Comparison of ENCODE assay signal across 22 cellular contexts in genomic region chr6:2187826-2188225, GRCh38.
"Had no signal": no experiment of that assay in that cellular context is flagged by ENCODE, and none has a peak within 500 bp of the region (broad histone marks: within the 10 kb centered on the region; RNA-seq: fewer than 3 reads in every experiment).

No MANE protein-coding gene starts in this region.

- H3K27ac ChIP-seq: body of pancreas, cardiac muscle cell, hepatocyte, pancreas, psoas muscle, thyroid gland, VCaP had no signal

- ATAC-seq: activated CD8-positive, alpha-beta T cell treated with anti-CD3 and anti-CD28 coated beads, Interleukin-2, amount 10 ng/mL, durations not matched to agents 7 days and 5 days; body of pancreas; natural killer cell treated with Interleukin-12 subunit alpha and Interleukin-12 subunit beta and Interleukin-15 and Interleukin-18, amount 100 ng/mL, for 72 hours; psoas muscle; right cardiac atrium; stimulated activated naive CD8-positive, alpha-beta T cell treated with anti-CD3 and anti-CD28 coated beads, Interleukin-15, Interleukin-2, amounts not matched to agents 100 U/mL and 50 U/mL, for 24 hours had no signal

- H3K4me3 ChIP-seq: body of pancreas, cardiac muscle cell, hepatocyte, pancreas, psoas muscle, thyroid gland had no signal

- H3K9me3 ChIP-seq: body of pancreas, pancreas, psoas muscle, thyroid gland had no signal

- H3K4me1 ChIP-seq: body of pancreas, pancreas, psoas muscle, thyroid gland had no signal

- H3K4me2 ChIP-seq: hepatocyte had no signal

- FAIRE-seq: pancreas had no signal

- H3K27me3 ChIP-seq: body of pancreas, cardiac muscle cell, hepatocyte, pancreas, thyroid gland had no signal

- H3K36me3 ChIP-seq: cardiac muscle cell, pancreas, thyroid gland had no signal

- H2AFZ ChIP-seq: hepatocyte had no signal

- DNase-seq: activated CD4-positive, alpha-beta T cell treated with anti-CD3 and anti-CD28 coated beads, Interleukin-2, amount 10 ng/mL, durations not matched to agents 7 days and 5 days; activated CD4-positive, CD25-positive, alpha-beta regulatory T cell treated with anti-CD3 and anti-CD28 coated beads, Interleukin-2, amount 50 U/mL, for 72 hours; activated CD8-positive, alpha-beta T cell treated with anti-CD3 and anti-CD28 coated beads, Interleukin-2, amount 10 ng/mL, durations not matched to agents 7 days and 5 days; activated gamma-delta T cell treated with Interleukin-2 at 50 U/mL for 16 hours; activated T-cell treated with anti-CD3 and anti-CD28 coated beads, Interleukin-2, amount 50 U/mL, for 1 hour; anterior cingulate cortex; body of pancreas; effector CD4-positive, alpha-beta T cell; foreskin melanocyte; glutamatergic neuron; immature natural killer cell; pancreas; psoas muscle; right cardiac atrium; stimulated activated CD4-positive, alpha-beta T cell treated with anti-CD3 and anti-CD28 coated beads, Interleukin-12 subunit alpha, Interleukin-12 subunit beta, amount 100 ng/mL, for 4 hours; stimulated activated CD4-positive, alpha-beta T cell treated with anti-CD3 and anti-CD28 coated beads, Interleukin-4, amount 100 ng/mL, for 4 hours; stimulated activated naive CD8-positive, alpha-beta T cell treated with anti-CD3 and anti-CD28 coated beads, Interleukin-15, Interleukin-2, amounts not matched to agents 100 U/mL and 50 U/mL, for 24 hours; thyroid gland had no signal
